In the genomic region with DNA sequence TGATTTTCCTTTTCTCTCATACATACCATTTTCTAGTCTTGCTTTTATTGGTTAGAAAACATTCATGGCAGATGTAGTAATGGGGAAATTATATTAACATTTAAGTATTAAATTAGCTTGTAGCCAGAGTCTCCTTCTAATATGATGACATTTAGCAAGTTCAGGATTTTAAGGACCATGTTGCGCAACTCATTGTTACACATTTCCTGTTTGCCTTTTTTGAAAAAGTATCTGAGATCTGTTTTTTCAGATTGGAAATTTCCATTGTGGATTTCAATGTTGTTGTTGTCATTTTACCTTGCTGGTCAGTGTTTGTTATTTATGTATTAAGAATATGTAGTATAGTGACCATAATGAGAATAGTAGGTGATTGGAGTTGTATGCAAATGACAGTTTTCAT, we compare ENCODE assay signal across 14 cellular contexts. TPM values are rescaled to one million over a fixed set of nuclear protein-coding genes. Genes with fewer than 3 reads are reported as not detected.
DNase-seq lines count a peak whose midpoint lies in the region; FAIRE-seq and TF ChIP-seq lines count a peak whose summit lies in the region.
"Had no signal": no experiment of that assay in that cellular context is flagged by ENCODE, and none has a peak within 500 bp of the region (broad histone marks: within the 10 kb centered on the region; RNA-seq: fewer than 3 reads in every experiment).

No MANE protein-coding gene starts in this region.

- no peak for TF ChIP-seq CTCF in fibroblast of pulmonary artery (IDR thresholded peaks at IDR 0.05; ENCODE audit: low read length, missing control alignments)

- no peak for TF ChIP-seq POLR2A in H54 (IDR thresholded peaks at IDR 0.05; ENCODE audit: low read depth, low read length)

- no peak for FAIRE-seq in H54 (lab: Jason Lieb, UNC)

- H3K9ac ChIP-seq in SK-N-MC (ENCODE audit: insufficient read length), result no peak overlapping the region
- H3K9ac ChIP-seq: BLaER1 had no signal

- peak overlapping the region; percentile 49; the same call in 1 of the 2 replicates for H3K27ac ChIP-seq in SK-N-MC
- H3K27ac ChIP-seq: BLaER1 had no signal

- DNase-seq in A172 (ENCODE audit: low spot score), result peak; percentile 11
- peak; percentile 16 for DNase-seq in H4 (ENCODE audit: low spot score)
- peak; percentile 71 for DNase-seq in SK-N-MC (ENCODE audit: low read depth, low spot score)
- DNase-seq in fibroblast of pulmonary artery (ENCODE audit: low read depth), result peak; percentile 90
- DNase-seq in activated CD4-positive, CD25-positive, alpha-beta regulatory T cell (lab: John Stamatoyannopoulos, UW), result no peak
- no peak for DNase-seq in H54 (ENCODE audit: insufficient read length, low spot score)
- no peak for DNase-seq in NCI-H524 treated with DMSO at 0.1 percent for 48 hours (lab: John Stamatoyannopoulos, UW)
- DNase-seq in SHP77 treated with DMSO at 0.1 percent for 48 hours (lab: John Stamatoyannopoulos, UW), result no peak
- DNase-seq: activated CD4-positive, alpha-beta T cell treated with anti-CD3 and anti-CD28 coated beads, Interleukin-2, amount 50 U/mL, for 48 hours; activated naive CD4-positive, alpha-beta T cell treated with anti-CD3 and anti-CD28 coated beads, Interleukin-2, amount 10 ng/mL, durations not matched to agents 7 days and 5 days; effector memory CD4-positive, alpha-beta T cell; NCI-H2171 treated with DMSO at 0.1 percent for 48 hours; spleen had no signal

- H3K4me3 ChIP-seq in SK-N-MC, result peak overlapping the region; percentile 11; the same call in 1 of the 2 replicates
- H3K4me3 ChIP-seq in fibroblast of pulmonary artery (replicated peaks; ENCODE audit: low read depth, low read length), result no peak overlapping the region
- H3K4me3 ChIP-seq: BLaER1, spleen had no signal

- H3K9me3 ChIP-seq in SK-N-MC (ENCODE audit: low read depth, low read length), result no peaks in the 10 kb centered on the region
- H3K9me3 ChIP-seq: spleen had no signal

- no peaks in the 10 kb centered on the region; the same call in 1 of the 2 replicates for H3K36me3 ChIP-seq in SK-N-MC (ENCODE audit: insufficient read depth, low read length)

RNA-seq across cellular contexts. Expression of gene CDKAL1, which starts 38.7 kb away (rescaled TPM):
- 15.4 and 23.4 TPM in 2 replicates for total RNA-seq in A172 (2014; rRNA removed; shearing (Covaris generic))
- 14.5 and 15.2 TPM in 2 replicates for total RNA-seq in H4 (2014; rRNA removed; shearing (Covaris generic))

Comparison
In these comparisons a context has a peak if more than half of its experiments do, and no peak if none do; other contexts are left out.
1. DNase-seq: peak in A172 (single experiment), H4 (single experiment), SK-N-MC (single experiment) and fibroblast of pulmonary artery (single experiment); none in activated CD4-positive, CD25-positive, alpha-beta regulatory T cell (0 of 4), H54 (single experiment), NCI-H524 treated with DMSO at 0.1 percent for 48 hours (single experiment) and SHP77 treated with DMSO at 0.1 percent for 48 hours (single experiment).